In genomic region chr12:55728932-55729591, GRCh38 we compare ENCODE assay signal across 8 cellular contexts. TPM values are rescaled to one million over a fixed set of nuclear protein-coding genes. Genes with fewer than 3 reads are reported as not detected.
DNase-seq lines count a peak whose midpoint lies in the region; ATAC-seq and TF ChIP-seq lines count a peak whose summit lies in the region.

Gene CD63, minus strand, starts transcription at chr12:55729009. Its CDS starts 668 bp downstream, at chr12:55728341.

- DNase-seq in DMS53 treated with DMSO at 0.1 percent for 48 hours (lab: John Stamatoyannopoulos, UW; ENCODE audit: unreplicated experiment) (peak; percentile 49), HUDEP-2 (lab: John Stamatoyannopoulos, UW; ENCODE audit: unreplicated experiment in 76 of 76) (peak in 69 of 76 experiments; percentile 20 to 87 (median 63)), SHP77 treated with DMSO at 0.1 percent for 48 hours (lab: John Stamatoyannopoulos, UW) (peak; percentile 45)
- DNase-seq in activated naive CD4-positive, alpha-beta T cell treated with anti-CD3 and anti-CD28 coated beads, Interleukin-2, amount 10 ng/mL, durations not matched to agents 7 days and 5 days = peak; percentile 72

- peaks cover 19% of the 10 kb centered on the region for H3K36me3 Mint-ChIP-seq in activated naive CD4-positive, alpha-beta T cell treated with anti-CD3 and anti-CD28 coated beads, Interleukin-2, amount 10 ng/mL, durations not matched to agents 7 days and 5 days

- H3K9me3 ChIP-seq in gastroesophageal sphincter (no peaks in the 10 kb centered on the region), neutrophil (no peaks in the 10 kb centered on the region)

- TF ChIP-seq EP300 in gastroesophageal sphincter (IDR thresholded peaks at IDR 0.05) = no peak

- no peaks in the 10 kb centered on the region for H3K9me3 Mint-ChIP-seq in activated naive CD4-positive, alpha-beta T cell treated with anti-CD3 and anti-CD28 coated beads, Interleukin-2, amount 10 ng/mL, durations not matched to agents 7 days and 5 days

- peaks cover 49% of the 10 kb centered on the region for H3K4me1 Mint-ChIP-seq in activated naive CD4-positive, alpha-beta T cell treated with anti-CD3 and anti-CD28 coated beads, Interleukin-2, amount 10 ng/mL, durations not matched to agents 7 days and 5 days

- H3K4me3 Mint-ChIP-seq in activated naive CD4-positive, alpha-beta T cell treated with anti-CD3 and anti-CD28 coated beads, Interleukin-2, amount 10 ng/mL, durations not matched to agents 7 days and 5 days = peak within 1 kb of the TSS; percentile 75

- H3K36me3 ChIP-seq in gastroesophageal sphincter (peaks cover 0 to 31% of the 10 kb centered on the region in 2 donors), neutrophil (peaks cover 32% of the 10 kb centered on the region)

- no peaks in the 10 kb centered on the region for H3K27me3 Mint-ChIP-seq in activated naive CD4-positive, alpha-beta T cell treated with anti-CD3 and anti-CD28 coated beads, Interleukin-2, amount 10 ng/mL, durations not matched to agents 7 days and 5 days

- H3K4me1 ChIP-seq in gastroesophageal sphincter (peaks cover 6 to 70% (median 35%) of the 10 kb centered on the region in 3 donors), neutrophil (ENCODE audit: control insufficient read depth in 1 of 2, insufficient read depth in 1 of 2, low read depth in 1 of 2, low read length in 1 of 2) (peaks cover 43 to 49% of the 10 kb centered on the region in 2 experiments)

- peak within 1 kb of the TSS; percentile 88 for H3K27ac Mint-ChIP-seq in activated naive CD4-positive, alpha-beta T cell treated with anti-CD3 and anti-CD28 coated beads, Interleukin-2, amount 10 ng/mL, durations not matched to agents 7 days and 5 days

- H3K27ac ChIP-seq in gastroesophageal sphincter (peak within 1 kb of the TSS; percentile 90 to 98 (median 97)), neutrophil (peak within 1 kb of the TSS; percentile 95), temporal lobe (ENCODE audit: low read depth, low read length) (peak within 1 kb of the TSS; percentile 98)

- WGBS in gastroesophageal sphincter (ENCODE audit: low coverage in 1 of 2), 2 donors = 0% methylated on average over 1 of the region's 54 CpGs; no CpG with 5 or more reads in 1 of the 2 donors

- ATAC-seq in GM21381 (IDR thresholded peaks at IDR 0.05; ENCODE audit: unreplicated experiment) (peak; percentile 59), gastroesophageal sphincter (peak; percentile 88)

- peak; percentile 91 to 97 for TF ChIP-seq POLR2A in gastroesophageal sphincter (IDR thresholded peaks at IDR 0.05)

- CTCF ChIA-PET in activated naive CD4-positive, alpha-beta T cell treated with anti-CD3 and anti-CD28 coated beads, Interleukin-2, amount 10 ng/mL, durations not matched to agents 7 days and 5 days (lab: Charles Lee) = interaction anchor here (1.0 to 2.3 kb wide), 4 partner anchors 10 to 69 kb away, joined by 3 to 31 read pairs (median 4); no protein-coding TSS in a partner anchor

- H3K27me3 ChIP-seq in gastroesophageal sphincter = no peaks in the 10 kb centered on the region
- no peaks in the 10 kb centered on the region for H3K27me3 ChIP-seq in neutrophil

- TF ChIP-seq CTCF in gastroesophageal sphincter (IDR thresholded peaks at IDR 0.05) (peak in 1 of 4 experiments; percentile 2), neutrophil (IDR thresholded peaks at IDR 0.05) (no peak)

- H3K4me3 ChIP-seq in gastroesophageal sphincter = peak within 1 kb of the TSS; percentile 76 to 78
- peak within 1 kb of the TSS; percentile 69 to 88 for H3K4me3 ChIP-seq in neutrophil (ENCODE audit: low read depth in 1 of 2, low read length in 1 of 2)

RNA-seq across cellular contexts. Expression of gene CD63, which starts in this region (rescaled TPM):
- total RNA-seq in gastroesophageal sphincter (100 to 1,000 TPM; 500 to 856 (median 792) TPM), temporal lobe (115 TPM)

Comparison
In these comparisons a context has a peak if more than half of its experiments do, and no peak if none do; other contexts are left out.
1. Peak in every context shown above with its lines: DNase-seq, ATAC-seq, H3K4me3 ChIP-seq and H3K27ac ChIP-seq.